Comparison of ENCODE assay signal across 15 cellular contexts in genomic region chr3:25151497-25151896, GRCh38.
DNase-seq lines count a peak whose midpoint lies in the region; ATAC-seq lines count a peak whose summit lies in the region.
"Had no signal": no experiment of that assay in that cellular context is flagged by ENCODE, and none has a peak within 500 bp of the region (broad histone marks: within the 10 kb centered on the region; RNA-seq: fewer than 3 reads in every experiment).

No MANE protein-coding gene starts in this region.

- no peak overlapping the region for H3K27ac Mint-ChIP-seq in effector memory CD8-positive, alpha-beta T cell
- H3K27ac Mint-ChIP-seq: activated T-helper 1 cell treated with anti-CD3 and anti-CD28 coated beads, Interleukin-12 subunit alpha, Interleukin-12 subunit beta, Interleukin-2, Interleukin-4 antibody, amounts not matched to agents 30 ng/mL and 10 ng/mL and 1 ng/mL, durations not matched to agents 14 hours and 24 hours and 36 hours had no signal

- H3K4me3 Mint-ChIP-seq in effector memory CD8-positive, alpha-beta T cell = no peak overlapping the region
- H3K4me3 Mint-ChIP-seq: activated T-helper 1 cell treated with anti-CD3 and anti-CD28 coated beads, Interleukin-12 subunit alpha, Interleukin-12 subunit beta, Interleukin-2, Interleukin-4 antibody, amounts not matched to agents 30 ng/mL and 10 ng/mL and 1 ng/mL, durations not matched to agents 14 hours and 24 hours and 36 hours had no signal

- H3K4me1 Mint-ChIP-seq in effector memory CD8-positive, alpha-beta T cell (ENCODE audit: low read depth in 2 of 2) = no peaks in the 10 kb centered on the region

- no peaks in the 10 kb centered on the region for H3K27me3 Mint-ChIP-seq in effector memory CD8-positive, alpha-beta T cell

- peaks cover 0 to 12% of the 10 kb centered on the region in 2 donors for H3K9me3 Mint-ChIP-seq in effector memory CD8-positive, alpha-beta T cell

- H3K36me3 Mint-ChIP-seq in effector memory CD8-positive, alpha-beta T cell (ENCODE audit: insufficient read depth) = no peaks in the 10 kb centered on the region

- DNase-seq in EL (peak; percentile 35), amniotic stem cell (lab: John Stamatoyannopoulos, UW) (peak; percentile 10), glomerular endothelial cell (ENCODE audit: extremely low read depth, low read depth, low spot score) (peak; percentile 86), pulmonary artery endothelial cell (ENCODE audit: low read depth, low spot score) (peak; percentile 84), OCI-M1 (lab: John Stamatoyannopoulos, UW) (no peak), NCI-H1694 (lab: John Stamatoyannopoulos, UW) (no peak), T-helper 1 cell (no peak)
- no peak for DNase-seq in effector memory CD8-positive, alpha-beta T cell
- DNase-seq: activated CD4-positive, alpha-beta T cell treated with anti-CD3 and anti-CD28 coated beads for 4 hours; caudate nucleus; KBM-7; NCI-H2029 treated with DMSO at 0.1 percent for 48 hours; stimulated activated CD4-positive, alpha-beta T cell treated with anti-CD3 and anti-CD28 coated beads, Interleukin-4, amount 100 ng/mL, for 24 hours; stimulated activated naive CD8-positive, alpha-beta T cell treated with anti-CD3 and anti-CD28 coated beads, Interleukin-15, Interleukin-2, amounts not matched to agents 100 U/mL and 50 U/mL, for 24 hours had no signal

- no peak for ATAC-seq in effector memory CD8-positive, alpha-beta T cell (replicated peaks)
- ATAC-seq: stimulated activated naive CD8-positive, alpha-beta T cell treated with anti-CD3 and anti-CD28 coated beads, Interleukin-15, Interleukin-2, amounts not matched to agents 100 U/mL and 50 U/mL, for 24 hours had no signal

Comparison
In these comparisons a context has a peak if more than half of its experiments do, and no peak if none do; other contexts are left out.
1. DNase-seq: peak in EL (single experiment), amniotic stem cell (single experiment), glomerular endothelial cell (single experiment) and pulmonary artery endothelial cell (single experiment); none in OCI-M1 (single experiment), NCI-H1694 (single experiment), T-helper 1 cell (0 of 5) and effector memory CD8-positive, alpha-beta T cell (0 of 3).